21 cellular contexts compared by ENCODE assay signal in the genomic region with DNA sequence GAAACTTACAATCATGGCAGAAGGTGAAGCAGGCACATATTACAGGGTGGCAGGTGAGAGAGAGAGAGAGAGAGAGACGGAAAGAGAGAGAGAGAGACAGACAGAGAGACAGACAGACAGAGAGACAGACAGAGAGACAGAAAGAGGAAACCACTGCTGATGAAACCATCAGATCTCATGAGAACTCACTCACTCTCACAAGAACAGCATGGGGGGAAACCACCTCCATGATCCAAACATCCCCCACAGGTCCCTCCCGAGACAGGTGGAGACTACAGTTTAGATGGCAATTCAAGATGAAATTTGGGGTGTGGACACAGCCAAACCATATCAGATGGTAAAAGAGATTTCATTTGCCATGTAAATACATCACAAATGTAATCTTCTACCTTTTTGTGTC.
A peak's percentile ranks its signal among the peaks of the same experiment; 100 is the strongest.
DNase-seq lines count a peak whose midpoint lies in the region; ATAC-seq and TF ChIP-seq lines count a peak whose summit lies in the region.
"Had no signal": no experiment of that assay in that cellular context is flagged by ENCODE, and none has a peak within 500 bp of the region (broad histone marks: within the 10 kb centered on the region; RNA-seq: fewer than 3 reads in every experiment).

No MANE protein-coding gene starts in this region.

- H3K27me3 Mint-ChIP-seq in activated T-cell treated with anti-CD3 and anti-CD28 coated beads, Interleukin-2, amount 50 U/mL, for 72 hours (ENCODE audit: low read depth), result no peaks in the 10 kb centered on the region

- H3K9ac ChIP-seq in OCI-LY3 (ENCODE audit: low read length), result peak overlapping the region; percentile 76

- peak; percentile 40 for ATAC-seq in GM18858 (IDR thresholded peaks at IDR 0.05; ENCODE audit: unreplicated experiment)
- ATAC-seq in GM21528 (IDR thresholded peaks at IDR 0.05; ENCODE audit: low FRiP score, unreplicated experiment), result peak; percentile 45
- peak; percentile 50 for ATAC-seq in HG02884 (IDR thresholded peaks at IDR 0.05; ENCODE audit: unreplicated experiment)
- ATAC-seq in upper lobe of right lung, result no peak
- ATAC-seq in activated T-cell treated with anti-CD3 and anti-CD28 coated beads, Interleukin-2, amount 50 U/mL, for 72 hours (replicated peaks in 1 of 2), result no peak

- 0 out of 2 replicates have a peak, but pooled peaks cover 5% of the 10 kb centered on the region for H3K79me2 ChIP-seq in OCI-LY3 (ENCODE audit: low read length)

- no peak for TF ChIP-seq POLR2A in esophagus muscularis mucosa (IDR thresholded peaks at IDR 0.05; ENCODE audit: low read depth)

- peaks cover 24% of the 10 kb centered on the region for H3K36me3 ChIP-seq in OCI-LY3 (replicated peaks; ENCODE audit: low read depth, low read length)
- no peaks in the 10 kb centered on the region for H3K36me3 ChIP-seq in upper lobe of right lung
- no peaks in the 10 kb centered on the region for H3K36me3 ChIP-seq in esophagus muscularis mucosa
- H3K36me3 ChIP-seq: left ventricle myocardium inferior, sigmoid colon had no signal

- no peaks in the 10 kb centered on the region for H3K9me3 Mint-ChIP-seq in activated T-cell treated with anti-CD3 and anti-CD28 coated beads, Interleukin-2, amount 50 U/mL, for 72 hours
- H3K9me3 Mint-ChIP-seq: activated naive CD4-positive, alpha-beta T cell treated with anti-CD3 and anti-CD28 coated beads for 36 hours had no signal

- no peak for TF ChIP-seq CTCF in OCI-LY3 (IDR thresholded peaks at IDR 0.05; ENCODE audit: low read depth, low read length)
- no peak for TF ChIP-seq CTCF in upper lobe of right lung (IDR thresholded peaks at IDR 0.05)
- TF ChIP-seq CTCF in esophagus muscularis mucosa (IDR thresholded peaks at IDR 0.05), result no peak

- peak overlapping the region; percentile 91 for H3K27ac ChIP-seq in OCI-LY3 (ENCODE audit: low read length)
- no peak overlapping the region for H3K27ac ChIP-seq in upper lobe of right lung
- H3K27ac ChIP-seq in esophagus muscularis mucosa (replicated peaks in 1 of 4), result no peak overlapping the region
- H3K27ac ChIP-seq: left ventricle myocardium inferior, sigmoid colon, testis had no signal

- H3K4me1 ChIP-seq in OCI-LY3 (ENCODE audit: low read length), result peaks cover 52% of the 10 kb centered on the region
- no peaks in the 10 kb centered on the region for H3K4me1 ChIP-seq in upper lobe of right lung
- H3K4me1 ChIP-seq in esophagus muscularis mucosa, result no peaks in the 10 kb centered on the region
- H3K4me1 ChIP-seq: sigmoid colon, testis had no signal

- H3K4me3 ChIP-seq in OCI-LY3 (ENCODE audit: low read length), result peak overlapping the region; percentile 67
- no peak overlapping the region for H3K4me3 ChIP-seq in upper lobe of right lung
- no peak overlapping the region for H3K4me3 ChIP-seq in esophagus muscularis mucosa
- H3K4me3 ChIP-seq: left ventricle myocardium inferior, sigmoid colon, testis had no signal

- WGBS in esophagus muscularis mucosa, result 81% methylated on average over 2 of the region's 2 CpGs

- H3K4me1 Mint-ChIP-seq in activated T-cell treated with anti-CD3 and anti-CD28 coated beads, Interleukin-2, amount 50 U/mL, for 72 hours (ENCODE audit: low read depth), result no peaks in the 10 kb centered on the region

- no peak for TF ChIP-seq EP300 in esophagus muscularis mucosa (IDR thresholded peaks at IDR 0.05)

- H2AFZ ChIP-seq in OCI-LY3 (ENCODE audit: low read depth, low read length), result peak overlapping the region; percentile 50

- DNase-seq in upper lobe of right lung (no peak), NCI-H146 treated with DMSO at 0.1 percent for 48 hours (lab: John Stamatoyannopoulos, UW; ENCODE audit: unreplicated experiment) (no peak), esophagus muscularis mucosa (ENCODE audit: extremely low spot score) (no peak)
- no peak for DNase-seq in activated T-cell treated with anti-CD3 and anti-CD28 coated beads, Interleukin-2, amount 50 U/mL, for 72 hours
- DNase-seq: activated CD4-positive, CD25-positive, alpha-beta regulatory T cell treated with anti-CD3 and anti-CD28 coated beads, Interleukin-2, amount 50 U/mL, for 72 hours; activated naive CD4-positive, alpha-beta T cell treated with anti-CD3 and anti-CD28 coated beads for 36 hours; COR-L47; EL; HCEC 1CT; left ventricle myocardium inferior; NCI-H146; NCI-H345; SHP77; sigmoid colon; stimulated activated CD4-positive, alpha-beta T cell treated with anti-CD3 and anti-CD28 coated beads, Interleukin-2, amount 100 ng/mL, for 24 hours; T-helper 2 cell; testis had no signal

- intact Hi-C loops in upper lobe of right lung (cut with DNase I) (no loop called here), esophagus muscularis mucosa (cut with DNase I) (no loop called here)

- H3K36me3 Mint-ChIP-seq in activated T-cell treated with anti-CD3 and anti-CD28 coated beads, Interleukin-2, amount 50 U/mL, for 72 hours (ENCODE audit: insufficient read depth in 2 of 2), result no peaks in the 10 kb centered on the region

- H3K9me3 ChIP-seq in OCI-LY3 (ENCODE audit: insufficient read depth, low read length), result no peaks in the 10 kb centered on the region
- no peaks in the 10 kb centered on the region for H3K9me3 ChIP-seq in upper lobe of right lung
- no peaks in the 10 kb centered on the region for H3K9me3 ChIP-seq in esophagus muscularis mucosa
- H3K9me3 ChIP-seq: sigmoid colon, testis had no signal

- peak overlapping the region; percentile 80 for H3K4me2 ChIP-seq in OCI-LY3 (ENCODE audit: low read length)

- H3K27me3 ChIP-seq in OCI-LY3 (ENCODE audit: low read depth, low read length), result no peaks in the 10 kb centered on the region
- H3K27me3 ChIP-seq in upper lobe of right lung, result no peaks in the 10 kb centered on the region
- H3K27me3 ChIP-seq in esophagus muscularis mucosa, result no peaks in the 10 kb centered on the region
- H3K27me3 ChIP-seq: sigmoid colon, testis had no signal

- no peak overlapping the region for H3K4me3 Mint-ChIP-seq in activated T-cell treated with anti-CD3 and anti-CD28 coated beads, Interleukin-2, amount 50 U/mL, for 72 hours
- H3K4me3 Mint-ChIP-seq: activated naive CD4-positive, alpha-beta T cell treated with anti-CD3 and anti-CD28 coated beads for 36 hours had no signal

- H3K27ac Mint-ChIP-seq in activated T-cell treated with anti-CD3 and anti-CD28 coated beads, Interleukin-2, amount 50 U/mL, for 72 hours, result no peak overlapping the region
- H3K27ac Mint-ChIP-seq: activated naive CD4-positive, alpha-beta T cell treated with anti-CD3 and anti-CD28 coated beads for 36 hours had no signal

- H4K20me1 ChIP-seq in OCI-LY3 (ENCODE audit: insufficient read depth, low read length), result no peaks in the 10 kb centered on the region

Comparison
In these comparisons a context has a peak if more than half of its experiments do, and no peak if none do; other contexts are left out.
1. ATAC-seq: peak in GM18858 (single experiment), GM21528 (single experiment) and HG02884 (single experiment); none in upper lobe of right lung (single experiment) and activated T-cell treated with anti-CD3 and anti-CD28 coated beads, Interleukin-2, amount 50 U/mL, for 72 hours (0 of 2).